In genomic region chr5:107674655-107675054, GRCh38 we compare ENCODE assay signal across 18 cellular contexts. TPM values are rescaled to one million over a fixed set of nuclear protein-coding genes. Genes with fewer than 3 reads are reported as not detected.
DNase-seq lines count a peak whose midpoint lies in the region; ATAC-seq and TF ChIP-seq lines count a peak whose summit lies in the region.
"Had no signal": no experiment of that assay in that cellular context is flagged by ENCODE, and none has a peak within 500 bp of the region (broad histone marks: within the 10 kb centered on the region; RNA-seq: fewer than 3 reads in every experiment).

No MANE protein-coding gene starts in this region.

- CTCF ChIA-PET in PC-3 (lab: Charles Lee), result interaction anchor here (0.5 to 1.4 kb wide), 2 partner anchors 14 to 103 kb away, joined by 3 to 6 read pairs; no protein-coding TSS in a partner anchor

- no peak overlapping the region for H3K27ac ChIP-seq in PC-3 (ENCODE audit: low read length)
- H3K27ac ChIP-seq: C4-2B had no signal

- peaks cover 18% of the 10 kb centered on the region for H3K79me2 ChIP-seq in PC-3 (ENCODE audit: low read length)

- no peaks in the 10 kb centered on the region for H3K36me3 Mint-ChIP-seq in progenitor cell of endocrine pancreas (ENCODE audit: insufficient read depth)
- H3K36me3 Mint-ChIP-seq in naive thymus-derived CD8-positive, alpha-beta T cell, result peaks cover 0 to 6% (median 0%) of the 10 kb centered on the region in 3 donors

- no peaks in the 10 kb centered on the region for H3K9me2 ChIP-seq in PC-3 (replicated peaks; ENCODE audit: low read length)

- H3K4me2 ChIP-seq in PC-3 (ENCODE audit: low read length), result peak overlapping the region; percentile 99; the same call in 1 of the 2 replicates

- no TSS peak for BruUV-seq in PC-3 (replicated peaks; lab: Mats Ljungman, UMichigan)

- ATAC-seq in PC-3 (no peak), GM19351 (IDR thresholded peaks at IDR 0.05; ENCODE audit: unreplicated experiment) (no peak)
- ATAC-seq in naive thymus-derived CD8-positive, alpha-beta T cell, result no peak

- DNase-seq in ELR (ENCODE audit: low read depth) (peak; percentile 53), PC-3 (peak; percentile 76), choroid plexus epithelial cell (ENCODE audit: low read depth) (peak; percentile 66), progenitor cell of endocrine pancreas (ENCODE audit: low spot score, unreplicated experiment) (no peak), NCI-H524 (lab: John Stamatoyannopoulos, UW) (no peak), NCI-H526 treated with DMSO at 0.1 percent for 48 hours (lab: John Stamatoyannopoulos, UW) (no peak)
- no peak for DNase-seq in naive thymus-derived CD8-positive, alpha-beta T cell
- DNase-seq: DMS 273 treated with DMSO at 0.1 percent for 48 hours, H7, MM.1S, NCI-H1105, NCI-H187, NCI-H2171, NCI-H446 treated with DMSO at 0.1 percent for 48 hours, NCI-H82, SIG-M5 had no signal

- H3K4me3 Mint-ChIP-seq in progenitor cell of endocrine pancreas (ENCODE audit: low read depth), result no peak overlapping the region
- peak overlapping the region in 1 of 10 donors; percentile 26 for H3K4me3 Mint-ChIP-seq in naive thymus-derived CD8-positive, alpha-beta T cell

- no peaks in the 10 kb centered on the region for H3F3A ChIP-seq in PC-3 (ENCODE audit: low read length, unreplicated experiment)

- H4K20me1 ChIP-seq in PC-3 (ENCODE audit: low read length), result no peaks in the 10 kb centered on the region

- H3K27me3 Mint-ChIP-seq in progenitor cell of endocrine pancreas, result peaks cover 16% of the 10 kb centered on the region
- H3K27me3 Mint-ChIP-seq in naive thymus-derived CD8-positive, alpha-beta T cell, result peaks cover 23 to 64% (median 50%) of the 10 kb centered on the region in 5 donors

- H2AFZ ChIP-seq in PC-3 (ENCODE audit: low read length), result no peak overlapping the region

- no peaks in the 10 kb centered on the region for H3K9me3 ChIP-seq in PC-3 (ENCODE audit: low read length)

- H3K9me3 Mint-ChIP-seq in progenitor cell of endocrine pancreas (ENCODE audit: low read depth), result no peaks in the 10 kb centered on the region
- H3K9me3 Mint-ChIP-seq in naive thymus-derived CD8-positive, alpha-beta T cell, result peaks cover 0 to 2% (median 0%) of the 10 kb centered on the region in 9 donors

- TF ChIP-seq CTCF in PC-3 (conservative IDR thresholded peaks at IDR 0.05; ENCODE audit: low read depth, low read length) (no peak), choroid plexus epithelial cell (conservative IDR thresholded peaks at IDR 0.05; ENCODE audit: low read depth, low read length) (no peak), progenitor cell of endocrine pancreas (IDR thresholded peaks at IDR 0.05; ENCODE audit: unreplicated experiment) (no peak)

- peaks cover 22% of the 10 kb centered on the region for H3K4me1 ChIP-seq in PC-3 (ENCODE audit: insufficient read depth, low read length)

- intact Hi-C loops in PC-3 (cut with micrococcal nuclease), result loop anchor here (5.0 to 10.0 kb wide), 7 partner anchors 133 to 1730 kb away; partner anchors contain the start of gene PJA2

- peaks cover 4% of the 10 kb centered on the region for H3K4me1 Mint-ChIP-seq in progenitor cell of endocrine pancreas (ENCODE audit: low read depth)
- H3K4me1 Mint-ChIP-seq in naive thymus-derived CD8-positive, alpha-beta T cell, result peaks cover 16 to 37% (median 29%) of the 10 kb centered on the region in 4 donors

- H3K4me3 ChIP-seq in PC-3 (ENCODE audit: low read length) (no peak overlapping the region), choroid plexus epithelial cell (ENCODE audit: low read depth, low read length) (no peak overlapping the region)

- H3K27ac Mint-ChIP-seq in progenitor cell of endocrine pancreas, result peak overlapping the region; percentile 53
- H3K27ac Mint-ChIP-seq in naive thymus-derived CD8-positive, alpha-beta T cell, result no peak overlapping the region

- peaks cover under 1% of the 10 kb centered on the region; the same call in 1 of the 2 replicates for H3K27me3 ChIP-seq in PC-3 (ENCODE audit: low read length)

- no peak overlapping the region for H3K9ac ChIP-seq in PC-3 (ENCODE audit: low read length)

- H3K36me3 ChIP-seq in PC-3 (ENCODE audit: low read depth, low read length), result no peaks in the 10 kb centered on the region

- POLR2A ChIA-PET in PC-3 (lab: Charles Lee; ENCODE audit: unreplicated experiment), result interaction anchor here (0.7 kb wide), 1 partner anchor 400 kb away, joined by 4 read pairs; no protein-coding TSS in a partner anchor
- POLR2A ChIA-PET in naive thymus-derived CD8-positive, alpha-beta T cell (lab: Charles Lee), result no interaction called here

RNA-seq across cellular contexts. Expression of gene EFNA5, which starts 3.9 kb away (rescaled TPM):
- total RNA-seq in PC-3 (2014; rRNA removed) (5.1 and 5.4 TPM in 2 replicates), progenitor cell of endocrine pancreas (12.0 and 16.7 TPM in 2 replicates)
- not detected for total RNA-seq in naive thymus-derived CD8-positive, alpha-beta T cell
- polyA plus RNA-seq in naive thymus-derived CD8-positive, alpha-beta T cell, result under 1 TPM in 1 of 3 donors, not detected in 2; 0.03 TPM

Comparison
In these comparisons a context has a peak if more than half of its experiments do, and no peak if none do; other contexts are left out.
1. DNase-seq: peak in ELR (single experiment), PC-3 (single experiment) and choroid plexus epithelial cell (single experiment); none in progenitor cell of endocrine pancreas (single experiment), naive thymus-derived CD8-positive, alpha-beta T cell (0 of 10), NCI-H524 (0 of 2) and NCI-H526 treated with DMSO at 0.1 percent for 48 hours (single experiment).